In the genomic region with DNA sequence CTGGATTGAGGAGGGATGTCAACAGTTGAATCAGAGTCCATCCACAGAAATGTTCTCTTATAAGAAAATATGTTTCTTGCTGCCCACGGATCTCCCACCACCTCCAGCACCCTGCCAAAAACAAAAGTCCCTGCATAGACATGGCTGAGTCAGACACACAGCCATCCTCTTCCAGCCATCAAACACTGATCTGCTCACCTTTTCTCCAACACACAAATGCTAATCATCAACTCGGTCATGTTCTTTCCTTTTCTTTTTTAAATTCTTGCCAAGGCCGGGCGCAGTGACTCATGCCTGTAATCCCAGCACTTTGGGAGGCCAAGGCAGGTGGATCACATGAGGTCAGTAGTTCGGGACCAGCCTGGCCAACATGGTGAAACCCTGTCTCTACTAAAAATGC, we compare ENCODE assay signal across 23 cellular contexts. TPM values are rescaled to one million over a fixed set of nuclear protein-coding genes. Genes with fewer than 3 reads are reported as not detected.
A peak's percentile ranks its signal among the peaks of the same experiment; 100 is the strongest.
DNase-seq lines count a peak whose midpoint lies in the region; ATAC-seq and TF ChIP-seq lines count a peak whose summit lies in the region.
"Had no signal": no experiment of that assay in that cellular context is flagged by ENCODE, and none has a peak within 500 bp of the region (broad histone marks: within the 10 kb centered on the region; RNA-seq: fewer than 3 reads in every experiment).

No MANE protein-coding gene starts in this region.

- H3K4me1 ChIP-seq in GM23248 (ENCODE audit: insufficient read depth), result peaks cover 21% of the 10 kb centered on the region
- peaks cover 16% of the 10 kb centered on the region for H3K4me1 ChIP-seq in PC-3 (ENCODE audit: insufficient read depth, low read length)
- peaks cover 31% of the 10 kb centered on the region for H3K4me1 ChIP-seq in osteoblast (ENCODE audit: insufficient read depth, low read length)
- H3K4me1 ChIP-seq: body of pancreas had no signal

- H3F3A ChIP-seq in GM23248 (ENCODE audit: insufficient read depth) (peaks cover 27% of the 10 kb centered on the region), PC-3 (ENCODE audit: low read length, unreplicated experiment) (no peaks in the 10 kb centered on the region)

- no TSS peak for BruUV-seq in PC-3 (replicated peaks; lab: Mats Ljungman, UMichigan)

- H3K9ac ChIP-seq in GM23248, result no peak overlapping the region
- no peak overlapping the region for H3K9ac ChIP-seq in PC-3 (ENCODE audit: low read length)

- POLR2A ChIA-PET in PC-3 (lab: Charles Lee; ENCODE audit: unreplicated experiment), result no interaction called here

- in situ Hi-C loops in GM23248 (cut with MboI), result no loop called here

- H3K4me2 ChIP-seq in GM23248 (ENCODE audit: unreplicated experiment), result no peak overlapping the region
- no peak overlapping the region for H3K4me2 ChIP-seq in PC-3 (ENCODE audit: low read length)
- H3K4me2 ChIP-seq in osteoblast (ENCODE audit: insufficient read depth, low read length), result no peak overlapping the region

- H3K27me3 ChIP-seq in GM23248 (replicated peaks; ENCODE audit: insufficient read depth) (no peaks in the 10 kb centered on the region), PC-3 (ENCODE audit: low read length) (no peaks in the 10 kb centered on the region), osteoblast (ENCODE audit: insufficient read depth, low read length) (no peaks in the 10 kb centered on the region)
- H3K27me3 ChIP-seq: body of pancreas, neutrophil had no signal

- no peaks in the 10 kb centered on the region for H3K9me3 ChIP-seq in GM23248 (ENCODE audit: low read depth)
- H3K9me3 ChIP-seq in PC-3 (ENCODE audit: low read length), result no peaks in the 10 kb centered on the region
- no peaks in the 10 kb centered on the region for H3K9me3 ChIP-seq in osteoblast (ENCODE audit: low read depth, low read length)
- H3K9me3 ChIP-seq: body of pancreas, left ventricle myocardium inferior, neutrophil, thoracic aorta had no signal

- peaks cover 92% of the 10 kb centered on the region for H3K79me2 ChIP-seq in GM23248 (ENCODE audit: insufficient read depth)
- peaks cover 23% of the 10 kb centered on the region for H3K79me2 ChIP-seq in PC-3 (ENCODE audit: low read length)
- peaks cover 76% of the 10 kb centered on the region for H3K79me2 ChIP-seq in osteoblast (ENCODE audit: insufficient read depth, low read length)

- no peak for TF ChIP-seq CTCF in PC-3 (conservative IDR thresholded peaks at IDR 0.05; ENCODE audit: low read depth, low read length)
- no peak for TF ChIP-seq CTCF in choroid plexus epithelial cell (conservative IDR thresholded peaks at IDR 0.05; ENCODE audit: low read depth, low read length)
- no peak for TF ChIP-seq CTCF in osteoblast (IDR thresholded peaks at IDR 0.05; ENCODE audit: extremely low read depth, low read depth, low read length)

- CTCF ChIA-PET in PC-3 (lab: Charles Lee), result no interaction called here

- WGBS in GM23248 (ENCODE audit: low coverage in 1 of 2, low lambda C conversion rate in 2 of 2, missing lambda C conversion rate in 2 of 2), 2 experiments, result 52 to 61% methylated on average over 5 of the region's 5 CpGs

- H3K27ac ChIP-seq in GM23248 (no peak overlapping the region), PC-3 (ENCODE audit: low read length) (no peak overlapping the region), osteoblast (ENCODE audit: low read depth, low read length) (peak overlapping the region; percentile 0)
- H3K27ac ChIP-seq: body of pancreas, left ventricle myocardium inferior, neutrophil, thoracic aorta had no signal

- intact Hi-C loops in PC-3 (cut with micrococcal nuclease), result loop anchor here (10.0 kb wide), 1 partner anchor 263 kb away; no protein-coding TSS in a partner anchor

- H3K4me3 ChIP-seq in GM23248 (no peak overlapping the region), PC-3 (ENCODE audit: low read length) (no peak overlapping the region), choroid plexus epithelial cell (ENCODE audit: low read depth, low read length) (no peak overlapping the region), osteoblast (ENCODE audit: insufficient read depth, low read length) (no peak overlapping the region)
- H3K4me3 ChIP-seq: body of pancreas, left ventricle myocardium inferior, thoracic aorta had no signal

- no peak overlapping the region for H2AFZ ChIP-seq in GM23248
- H2AFZ ChIP-seq in PC-3 (ENCODE audit: low read length), result no peak overlapping the region
- H2AFZ ChIP-seq in osteoblast (ENCODE audit: low read length), result no peak overlapping the region

- ATAC-seq in PC-3, result peak; percentile 42; the same call in 1 of the 2 replicates
- ATAC-seq in HG02763 (IDR thresholded peaks at IDR 0.05; ENCODE audit: unreplicated experiment), result no peak
- ATAC-seq: activated CD8-positive, alpha-beta T cell treated with anti-CD3 and anti-CD28 coated beads for 36 hours; body of pancreas; stimulated activated memory B cell treated with anti-CD40 and anti-IgM and Interleukin-4, amounts not matched to agents 10 μg/mL and 1 μg/mL and 100 μg/mL, for 72 hours had no signal

- peak; percentile 23 for DNase-seq in GM23248
- peak; percentile 55 for DNase-seq in PC-3
- peak; percentile 41 for DNase-seq in choroid plexus epithelial cell (ENCODE audit: low read depth)
- DNase-seq in osteoblast (ENCODE audit: insufficient read length, low spot score, missing footprints), result no peak
- no peak for DNase-seq in 8988T
- DNase-seq in activated CD8-positive, alpha-beta memory T cell treated with anti-CD3 and anti-CD28 coated beads, Interleukin-2, amount 50 U/mL, for 48 hours, result no peak
- no peak for DNase-seq in ecto neural progenitor cell (ENCODE audit: low spot score)
- DNase-seq: activated CD8-positive, alpha-beta T cell treated with anti-CD3 and anti-CD28 coated beads for 36 hours; activated T-cell treated with anti-CD3 and anti-CD28 coated beads, Interleukin-2, amount 50 U/mL, for 48 hours; body of pancreas; CD4-positive, alpha-beta memory T cell; cortex of kidney; DND-41; Kasumi-1; left ventricle myocardium inferior; NCI-H2171; NCI-H748 treated with DMSO at 0.1 percent for 48 hours; SHP77 treated with DMSO at 0.1 percent for 48 hours had no signal

- H4K20me1 ChIP-seq in GM23248 (ENCODE audit: insufficient read depth), result no peaks in the 10 kb centered on the region
- no peaks in the 10 kb centered on the region for H4K20me1 ChIP-seq in PC-3 (ENCODE audit: low read length)
- H4K20me1 ChIP-seq in osteoblast (ENCODE audit: insufficient read depth, low read length), result peaks cover 2% of the 10 kb centered on the region

- H3K36me3 ChIP-seq in GM23248 (ENCODE audit: low read depth), result no peaks in the 10 kb centered on the region
- no peaks in the 10 kb centered on the region for H3K36me3 ChIP-seq in PC-3 (ENCODE audit: low read depth, low read length)
- no peaks in the 10 kb centered on the region for H3K36me3 ChIP-seq in osteoblast (ENCODE audit: insufficient read depth, low read length)
- H3K36me3 ChIP-seq: neutrophil, thoracic aorta had no signal

- H3K9me2 ChIP-seq in GM23248 (ENCODE audit: insufficient read depth) (no peaks in the 10 kb centered on the region), PC-3 (replicated peaks; ENCODE audit: low read length) (no peaks in the 10 kb centered on the region)

RNA-seq across cellular contexts. Expression of gene SCHIP1, which starts 38.3 kb away (rescaled TPM):
- total RNA-seq in GM23248 (2014; rRNA removed; shearing (Covaris generic)), result 2.7 and 2.9 TPM in 2 replicates
- 0.98 and 2.0 TPM in 2 replicates for polyA plus RNA-seq in GM23248 (2016; fragmentation: Nextera tagmentation; extraction: Ambion mirVana)
- 1.0 and 2.1 TPM in 2 replicates for total RNA-seq in PC-3 (2014; rRNA removed)
- 1.8 and 2.4 TPM in 2 replicates for total RNA-seq in osteoblast
- total RNA-seq: activated CD8-positive, alpha-beta T cell treated with anti-CD3 and anti-CD28 coated beads for 36 hours; CD4-positive, alpha-beta memory T cell; HT-29 had no signal
- polyA plus RNA-seq: CD4-positive, alpha-beta memory T cell had no signal

Comparison
In these comparisons a context has a peak if more than half of its experiments do, and no peak if none do; other contexts are left out.
1. DNase-seq: peak in GM23248 (single experiment), PC-3 (single experiment) and choroid plexus epithelial cell (single experiment); none in osteoblast (single experiment), 8988T (single experiment), activated CD8-positive, alpha-beta memory T cell treated with anti-CD3 and anti-CD28 coated beads, Interleukin-2, amount 50 U/mL, for 48 hours (single experiment) and ecto neural progenitor cell (single experiment).